ENCODE assay signal across 1 cellular context in the genomic region with DNA sequence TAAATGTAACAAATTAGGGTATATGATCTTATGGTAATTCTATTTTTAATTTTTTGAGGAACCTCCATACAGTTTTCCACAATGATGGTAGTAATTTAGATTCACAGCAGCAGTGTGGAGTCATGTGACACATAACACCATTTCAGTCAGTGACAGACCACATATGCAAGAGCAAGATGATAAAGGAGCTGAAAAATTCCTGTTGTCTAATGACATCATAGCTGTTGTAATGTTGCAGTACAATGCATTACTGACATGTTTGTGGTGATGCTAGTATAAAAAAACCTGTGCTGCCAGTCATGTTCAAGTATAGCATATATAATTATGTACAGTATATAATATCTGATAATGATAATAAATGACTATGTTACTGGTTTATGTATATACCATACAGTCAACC.
TF ChIP-seq lines count a peak whose summit lies in the region.

No MANE protein-coding gene starts in this region.

TF ChIP-seq in GM23338, 12 proteins besides CTCF, POLR2A, EP300 and RAD21 (continued from another document):
- TF ChIP-seq, protein P1, sequence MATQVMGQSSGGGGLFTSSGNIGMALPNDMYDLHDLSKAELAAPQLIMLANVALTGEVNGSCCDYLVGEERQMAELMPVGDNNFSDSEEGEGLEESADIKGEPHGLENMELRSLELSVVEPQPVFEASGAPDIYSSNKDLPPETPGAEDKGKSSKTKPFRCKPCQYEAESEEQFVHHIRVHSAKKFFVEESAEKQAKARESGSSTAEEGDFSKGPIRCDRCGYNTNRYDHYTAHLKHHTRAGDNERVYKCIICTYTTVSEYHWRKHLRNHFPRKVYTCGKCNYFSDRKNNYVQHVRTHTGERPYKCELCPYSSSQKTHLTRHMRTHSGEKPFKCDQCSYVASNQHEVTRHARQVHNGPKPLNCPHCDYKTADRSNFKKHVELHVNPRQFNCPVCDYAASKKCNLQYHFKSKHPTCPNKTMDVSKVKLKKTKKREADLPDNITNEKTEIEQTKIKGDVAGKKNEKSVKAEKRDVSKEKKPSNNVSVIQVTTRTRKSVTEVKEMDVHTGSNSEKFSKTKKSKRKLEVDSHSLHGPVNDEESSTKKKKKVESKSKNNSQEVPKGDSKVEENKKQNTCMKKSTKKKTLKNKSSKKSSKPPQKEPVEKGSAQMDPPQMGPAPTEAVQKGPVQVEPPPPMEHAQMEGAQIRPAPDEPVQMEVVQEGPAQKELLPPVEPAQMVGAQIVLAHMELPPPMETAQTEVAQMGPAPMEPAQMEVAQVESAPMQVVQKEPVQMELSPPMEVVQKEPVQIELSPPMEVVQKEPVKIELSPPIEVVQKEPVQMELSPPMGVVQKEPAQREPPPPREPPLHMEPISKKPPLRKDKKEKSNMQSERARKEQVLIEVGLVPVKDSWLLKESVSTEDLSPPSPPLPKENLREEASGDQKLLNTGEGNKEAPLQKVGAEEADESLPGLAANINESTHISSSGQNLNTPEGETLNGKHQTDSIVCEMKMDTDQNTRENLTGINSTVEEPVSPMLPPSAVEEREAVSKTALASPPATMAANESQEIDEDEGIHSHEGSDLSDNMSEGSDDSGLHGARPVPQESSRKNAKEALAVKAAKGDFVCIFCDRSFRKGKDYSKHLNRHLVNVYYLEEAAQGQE (IDR thresholded peaks at IDR 0.05; ENCODE audit: unreplicated experiment): no peak
